Comparison of ENCODE assay signal across 1 cellular context in the genomic region with DNA sequence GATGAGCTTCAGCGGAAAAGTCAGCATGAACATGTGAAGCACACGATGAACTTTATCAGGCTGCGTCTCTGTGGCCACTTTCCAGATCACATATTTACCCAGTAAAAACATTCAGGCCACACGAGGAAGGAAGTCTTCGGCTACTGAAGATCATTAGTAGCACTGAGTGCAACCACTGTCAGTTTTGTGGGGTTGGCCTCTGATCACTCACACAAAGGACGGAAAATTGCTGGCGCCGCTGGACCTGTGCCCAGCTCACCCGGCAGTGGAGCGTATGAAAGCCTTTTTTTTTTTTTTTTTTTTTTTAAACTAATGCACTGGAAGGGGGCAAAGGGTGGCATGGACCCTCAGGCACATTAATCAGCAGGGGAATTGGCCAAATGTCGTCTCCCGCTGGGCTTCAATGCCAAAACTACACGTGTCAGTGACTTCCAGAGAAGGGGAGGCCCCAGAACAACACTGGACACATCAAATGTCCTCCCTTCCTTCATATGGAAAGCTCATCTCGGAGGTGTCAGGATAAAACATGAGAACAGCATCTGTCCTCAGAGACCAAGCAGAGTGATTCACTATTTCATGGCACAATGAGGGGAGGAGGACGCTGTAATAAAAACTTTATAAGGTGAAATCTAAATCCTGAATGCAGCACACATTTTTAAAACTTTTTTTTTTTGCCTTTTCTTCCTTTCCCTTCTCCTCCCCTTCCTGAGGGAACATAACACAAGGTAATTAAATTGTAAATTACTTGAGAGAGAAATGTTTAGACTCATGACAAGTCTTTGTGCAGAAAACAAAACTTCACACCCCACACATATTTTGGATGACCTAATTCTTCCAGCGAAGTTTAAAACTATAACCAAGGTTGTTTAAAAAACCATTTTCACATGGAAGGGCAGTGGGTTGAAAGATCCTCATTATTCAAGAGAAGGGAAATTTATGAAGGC.
TF ChIP-seq lines count a peak whose summit lies in the region.

No MANE protein-coding gene starts in this region.

TF ChIP-seq in HEK293, 187 proteins besides CTCF, POLR2A, EP300 and RAD21 (continued from another document and continues in another):
- no peak for TF ChIP-seq ZNF354C (tag by site-specific recombination; IDR thresholded peaks at IDR 0.05; ENCODE audit: borderline replicate concordance, low read depth)
- no peak for TF ChIP-seq ZNF394 (tag by site-specific recombination; IDR thresholded peaks at IDR 0.05; ENCODE audit: borderline replicate concordance)
- TF ChIP-seq ZNF202 (tag by site-specific recombination; IDR thresholded peaks at IDR 0.05; ENCODE audit: borderline replicate concordance), result no peak
- no peak for TF ChIP-seq ZBTB1 (tag by site-specific recombination; IDR thresholded peaks at IDR 0.05)
- TF ChIP-seq ZSCAN16 (tag by site-specific recombination; IDR thresholded peaks at IDR 0.05), result no peak
- TF ChIP-seq ZNF155 (tag by site-specific recombination; IDR thresholded peaks at IDR 0.05), result no peak
- TF ChIP-seq, protein P1, sequence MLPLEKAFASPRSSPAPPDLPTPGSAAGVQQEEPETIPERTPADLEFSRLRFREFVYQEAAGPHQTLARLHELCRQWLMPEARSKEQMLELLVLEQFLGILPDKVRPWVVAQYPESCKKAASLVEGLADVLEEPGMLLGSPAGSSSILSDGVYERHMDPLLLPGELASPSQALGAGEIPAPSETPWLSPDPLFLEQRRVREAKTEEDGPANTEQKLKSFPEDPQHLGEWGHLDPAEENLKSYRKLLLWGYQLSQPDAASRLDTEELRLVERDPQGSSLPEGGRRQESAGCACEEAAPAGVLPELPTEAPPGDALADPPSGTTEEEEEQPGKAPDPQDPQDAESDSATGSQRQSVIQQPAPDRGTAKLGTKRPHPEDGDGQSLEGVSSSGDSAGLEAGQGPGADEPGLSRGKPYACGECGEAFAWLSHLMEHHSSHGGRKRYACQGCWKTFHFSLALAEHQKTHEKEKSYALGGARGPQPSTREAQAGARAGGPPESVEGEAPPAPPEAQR (tag by site-specific recombination; IDR thresholded peaks at IDR 0.05), result no peak
- no peak for TF ChIP-seq ZNF560 (tag by site-specific recombination; IDR thresholded peaks at IDR 0.05; ENCODE audit: borderline replicate concordance)
- TF ChIP-seq, protein P2, sequence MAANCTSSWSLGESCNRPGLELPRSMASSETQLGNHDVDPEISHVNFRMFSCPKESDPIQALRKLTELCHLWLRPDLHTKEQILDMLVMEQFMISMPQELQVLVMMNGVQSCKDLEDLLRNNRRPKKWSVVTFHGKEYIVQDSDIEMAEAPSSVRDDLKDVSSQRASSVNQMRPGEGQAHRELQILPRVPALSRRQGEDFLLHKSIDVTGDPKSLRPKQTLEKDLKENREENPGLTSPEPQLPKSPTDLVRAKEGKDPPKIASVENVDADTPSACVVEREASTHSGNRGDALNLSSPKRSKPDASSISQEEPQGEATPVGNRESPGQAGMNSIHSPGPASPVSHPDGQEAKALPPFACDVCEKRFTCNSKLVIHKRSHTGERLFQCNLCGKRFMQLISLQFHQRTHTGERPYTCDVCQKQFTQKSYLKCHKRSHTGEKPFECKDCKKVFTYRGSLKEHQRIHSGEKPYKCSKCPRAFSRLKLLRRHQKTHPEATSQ (tag by site-specific recombination; IDR thresholded peaks at IDR 0.05), result no peak
- no peak for TF ChIP-seq ZNF10 (tag by site-specific recombination; IDR thresholded peaks at IDR 0.05)
- no peak for TF ChIP-seq KLF9 (tag by site-specific recombination; IDR thresholded peaks at IDR 0.05; ENCODE audit: low read depth)
- TF ChIP-seq, protein P3, sequence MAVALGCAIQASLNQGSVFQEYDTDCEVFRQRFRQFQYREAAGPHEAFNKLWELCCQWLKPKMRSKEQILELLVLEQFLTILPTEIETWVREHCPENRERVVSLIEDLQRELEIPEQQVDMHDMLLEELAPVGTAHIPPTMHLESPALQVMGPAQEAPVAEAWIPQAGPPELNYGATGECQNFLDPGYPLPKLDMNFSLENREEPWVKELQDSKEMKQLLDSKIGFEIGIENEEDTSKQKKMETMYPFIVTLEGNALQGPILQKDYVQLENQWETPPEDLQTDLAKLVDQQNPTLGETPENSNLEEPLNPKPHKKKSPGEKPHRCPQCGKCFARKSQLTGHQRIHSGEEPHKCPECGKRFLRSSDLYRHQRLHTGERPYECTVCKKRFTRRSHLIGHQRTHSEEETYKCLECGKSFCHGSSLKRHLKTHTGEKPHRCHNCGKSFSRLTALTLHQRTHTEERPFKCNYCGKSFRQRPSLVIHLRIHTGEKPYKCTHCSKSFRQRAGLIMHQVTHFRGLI (tag by site-specific recombination; IDR thresholded peaks at IDR 0.05), result peak; percentile 55; the same call in 1 of the 2 replicates
- TF ChIP-seq ZNF660 (tag by site-specific recombination; IDR thresholded peaks at IDR 0.05), result no peak
- no peak for TF ChIP-seq ZFP37 (tag by site-specific recombination; IDR thresholded peaks at IDR 0.05)
- no peak for TF ChIP-seq ZNF830 (tag by site-specific recombination; IDR thresholded peaks at IDR 0.05; ENCODE audit: low read depth)
- no peak for TF ChIP-seq ZNF548 (tag by site-specific recombination; IDR thresholded peaks at IDR 0.05)
- TF ChIP-seq, protein P4, sequence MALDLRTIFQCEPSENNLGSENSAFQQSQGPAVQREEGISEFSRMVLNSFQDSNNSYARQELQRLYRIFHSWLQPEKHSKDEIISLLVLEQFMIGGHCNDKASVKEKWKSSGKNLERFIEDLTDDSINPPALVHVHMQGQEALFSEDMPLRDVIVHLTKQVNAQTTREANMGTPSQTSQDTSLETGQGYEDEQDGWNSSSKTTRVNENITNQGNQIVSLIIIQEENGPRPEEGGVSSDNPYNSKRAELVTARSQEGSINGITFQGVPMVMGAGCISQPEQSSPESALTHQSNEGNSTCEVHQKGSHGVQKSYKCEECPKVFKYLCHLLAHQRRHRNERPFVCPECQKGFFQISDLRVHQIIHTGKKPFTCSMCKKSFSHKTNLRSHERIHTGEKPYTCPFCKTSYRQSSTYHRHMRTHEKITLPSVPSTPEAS (tag by site-specific recombination; IDR thresholded peaks at IDR 0.05), result no peak
- no peak; the same call in 1 of the 2 replicates for TF ChIP-seq ZBTB20 (tag by site-specific recombination; IDR thresholded peaks at IDR 0.05)
- no peak for TF ChIP-seq ZNF585B (tag by site-specific recombination; IDR thresholded peaks at IDR 0.05)
- peak; percentile 31; the same call in 1 of the 2 replicates for TF ChIP-seq ZSCAN23 (tag by site-specific recombination; IDR thresholded peaks at IDR 0.05)
- TF ChIP-seq SP7 (tag by site-specific recombination; IDR thresholded peaks at IDR 0.05), result peak; percentile 43; the same call in 1 of the 2 replicates
- TF ChIP-seq ZNF211 (tag by site-specific recombination; IDR thresholded peaks at IDR 0.05; ENCODE audit: low read depth), result no peak
- TF ChIP-seq, protein P5, sequence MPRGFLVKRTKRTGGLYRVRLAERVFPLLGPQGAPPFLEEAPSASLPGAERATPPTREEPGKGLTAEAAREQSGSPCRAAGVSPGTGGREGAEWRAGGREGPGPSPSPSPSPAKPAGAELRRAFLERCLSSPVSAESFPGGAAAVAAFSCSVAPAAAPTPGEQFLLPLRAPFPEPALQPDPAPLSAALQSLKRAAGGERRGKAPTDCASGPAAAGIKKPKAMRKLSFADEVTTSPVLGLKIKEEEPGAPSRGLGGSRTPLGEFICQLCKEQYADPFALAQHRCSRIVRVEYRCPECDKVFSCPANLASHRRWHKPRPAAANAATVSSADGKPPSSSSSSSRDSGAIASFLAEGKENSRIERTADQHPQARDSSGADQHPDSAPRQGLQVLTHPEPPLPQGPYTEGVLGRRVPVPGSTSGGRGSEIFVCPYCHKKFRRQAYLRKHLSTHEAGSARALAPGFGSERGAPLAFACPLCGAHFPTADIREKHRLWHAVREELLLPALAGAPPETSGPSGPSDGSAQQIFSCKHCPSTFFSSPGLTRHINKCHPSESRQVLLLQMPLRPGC (tag by site-specific recombination; IDR thresholded peaks at IDR 0.05), result no peak
- TF ChIP-seq MZF1 (tag by site-specific recombination; IDR thresholded peaks at IDR 0.05; ENCODE audit: borderline replicate concordance), result no peak
- TF ChIP-seq, protein P6, sequence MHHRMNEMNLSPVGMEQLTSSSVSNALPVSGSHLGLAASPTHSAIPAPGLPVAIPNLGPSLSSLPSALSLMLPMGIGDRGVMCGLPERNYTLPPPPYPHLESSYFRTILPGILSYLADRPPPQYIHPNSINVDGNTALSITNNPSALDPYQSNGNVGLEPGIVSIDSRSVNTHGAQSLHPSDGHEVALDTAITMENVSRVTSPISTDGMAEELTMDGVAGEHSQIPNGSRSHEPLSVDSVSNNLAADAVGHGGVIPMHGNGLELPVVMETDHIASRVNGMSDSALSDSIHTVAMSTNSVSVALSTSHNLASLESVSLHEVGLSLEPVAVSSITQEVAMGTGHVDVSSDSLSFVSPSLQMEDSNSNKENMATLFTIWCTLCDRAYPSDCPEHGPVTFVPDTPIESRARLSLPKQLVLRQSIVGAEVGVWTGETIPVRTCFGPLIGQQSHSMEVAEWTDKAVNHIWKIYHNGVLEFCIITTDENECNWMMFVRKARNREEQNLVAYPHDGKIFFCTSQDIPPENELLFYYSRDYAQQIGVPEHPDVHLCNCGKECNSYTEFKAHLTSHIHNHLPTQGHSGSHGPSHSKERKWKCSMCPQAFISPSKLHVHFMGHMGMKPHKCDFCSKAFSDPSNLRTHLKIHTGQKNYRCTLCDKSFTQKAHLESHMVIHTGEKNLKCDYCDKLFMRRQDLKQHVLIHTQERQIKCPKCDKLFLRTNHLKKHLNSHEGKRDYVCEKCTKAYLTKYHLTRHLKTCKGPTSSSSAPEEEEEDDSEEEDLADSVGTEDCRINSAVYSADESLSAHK (tag by site-specific recombination; IDR thresholded peaks at IDR 0.05), result no peak
- TF ChIP-seq ZNF791 (tag by site-specific recombination; IDR thresholded peaks at IDR 0.05), result no peak
- TF ChIP-seq ZNF792 (tag by site-specific recombination; IDR thresholded peaks at IDR 0.05), result no peak
- TF ChIP-seq, protein P7, sequence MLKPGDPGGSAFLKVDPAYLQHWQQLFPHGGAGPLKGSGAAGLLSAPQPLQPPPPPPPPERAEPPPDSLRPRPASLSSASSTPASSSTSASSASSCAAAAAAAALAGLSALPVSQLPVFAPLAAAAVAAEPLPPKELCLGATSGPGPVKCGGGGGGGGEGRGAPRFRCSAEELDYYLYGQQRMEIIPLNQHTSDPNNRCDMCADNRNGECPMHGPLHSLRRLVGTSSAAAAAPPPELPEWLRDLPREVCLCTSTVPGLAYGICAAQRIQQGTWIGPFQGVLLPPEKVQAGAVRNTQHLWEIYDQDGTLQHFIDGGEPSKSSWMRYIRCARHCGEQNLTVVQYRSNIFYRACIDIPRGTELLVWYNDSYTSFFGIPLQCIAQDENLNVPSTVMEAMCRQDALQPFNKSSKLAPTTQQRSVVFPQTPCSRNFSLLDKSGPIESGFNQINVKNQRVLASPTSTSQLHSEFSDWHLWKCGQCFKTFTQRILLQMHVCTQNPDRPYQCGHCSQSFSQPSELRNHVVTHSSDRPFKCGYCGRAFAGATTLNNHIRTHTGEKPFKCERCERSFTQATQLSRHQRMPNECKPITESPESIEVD (tag by site-specific recombination; IDR thresholded peaks at IDR 0.05), result peak; percentile 92
- no peak for TF ChIP-seq PRDM1 (tag by site-specific recombination; IDR thresholded peaks at IDR 0.05)
- no peak for TF ChIP-seq RBAK (tag by site-specific recombination; IDR thresholded peaks at IDR 0.05)
- TF ChIP-seq WT1 (tag by site-specific recombination; IDR thresholded peaks at IDR 0.05), result peak; percentile 87
- TF ChIP-seq ZNF391 (tag by site-specific recombination; IDR thresholded peaks at IDR 0.05; ENCODE audit: borderline replicate concordance, low read depth), result no peak
- TF ChIP-seq GLIS2 (tag by site-specific recombination; IDR thresholded peaks at IDR 0.05), result no peak
- TF ChIP-seq ZBTB17 (tag by site-specific recombination; IDR thresholded peaks at IDR 0.05), result no peak; the same call in 1 of the 2 replicates
- TF ChIP-seq ZNF221 (tag by site-specific recombination; IDR thresholded peaks at IDR 0.05; ENCODE audit: borderline replicate concordance), result no peak
- TF ChIP-seq SP2 (tag by site-specific recombination; IDR thresholded peaks at IDR 0.05), result no peak
- TF ChIP-seq ZNF549 (tag by site-specific recombination; IDR thresholded peaks at IDR 0.05), result no peak
- TF ChIP-seq ZNF596 (tag by site-specific recombination; IDR thresholded peaks at IDR 0.05), result no peak
- TF ChIP-seq, protein P8, sequence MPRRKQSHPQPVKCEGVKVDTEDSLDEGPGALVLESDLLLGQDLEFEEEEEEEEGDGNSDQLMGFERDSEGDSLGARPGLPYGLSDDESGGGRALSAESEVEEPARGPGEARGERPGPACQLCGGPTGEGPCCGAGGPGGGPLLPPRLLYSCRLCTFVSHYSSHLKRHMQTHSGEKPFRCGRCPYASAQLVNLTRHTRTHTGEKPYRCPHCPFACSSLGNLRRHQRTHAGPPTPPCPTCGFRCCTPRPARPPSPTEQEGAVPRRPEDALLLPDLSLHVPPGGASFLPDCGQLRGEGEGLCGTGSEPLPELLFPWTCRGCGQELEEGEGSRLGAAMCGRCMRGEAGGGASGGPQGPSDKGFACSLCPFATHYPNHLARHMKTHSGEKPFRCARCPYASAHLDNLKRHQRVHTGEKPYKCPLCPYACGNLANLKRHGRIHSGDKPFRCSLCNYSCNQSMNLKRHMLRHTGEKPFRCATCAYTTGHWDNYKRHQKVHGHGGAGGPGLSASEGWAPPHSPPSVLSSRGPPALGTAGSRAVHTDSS (tag by site-specific recombination; IDR thresholded peaks at IDR 0.05), result no peak
- peak; percentile 57; the same call in 1 of the 2 replicates for TF ChIP-seq ZIC2 (tag by site-specific recombination; IDR thresholded peaks at IDR 0.05)
- TF ChIP-seq ZNF677 (tag by site-specific recombination; IDR thresholded peaks at IDR 0.05), result no peak
- no peak for TF ChIP-seq ZNF473 (tag by site-specific recombination; IDR thresholded peaks at IDR 0.05)
- TF ChIP-seq, protein P9, sequence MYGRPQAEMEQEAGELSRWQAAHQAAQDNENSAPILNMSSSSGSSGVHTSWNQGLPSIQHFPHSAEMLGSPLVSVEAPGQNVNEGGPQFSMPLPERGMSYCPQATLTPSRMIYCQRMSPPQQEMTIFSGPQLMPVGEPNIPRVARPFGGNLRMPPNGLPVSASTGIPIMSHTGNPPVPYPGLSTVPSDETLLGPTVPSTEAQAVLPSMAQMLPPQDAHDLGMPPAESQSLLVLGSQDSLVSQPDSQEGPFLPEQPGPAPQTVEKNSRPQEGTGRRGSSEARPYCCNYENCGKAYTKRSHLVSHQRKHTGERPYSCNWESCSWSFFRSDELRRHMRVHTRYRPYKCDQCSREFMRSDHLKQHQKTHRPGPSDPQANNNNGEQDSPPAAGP (tag by site-specific recombination; IDR thresholded peaks at IDR 0.05), result no peak
- no peak for TF ChIP-seq ZNF521 (tag by site-specific recombination; IDR thresholded peaks at IDR 0.05)
- no peak for TF ChIP-seq ZNF19 (tag by site-specific recombination; IDR thresholded peaks at IDR 0.05; ENCODE audit: low read depth)
- TF ChIP-seq ZNF175 (tag by site-specific recombination; IDR thresholded peaks at IDR 0.05), result no peak
- TF ChIP-seq ZNF214 (tag by site-specific recombination; IDR thresholded peaks at IDR 0.05; ENCODE audit: borderline replicate concordance), result no peak
- TF ChIP-seq, protein P10, sequence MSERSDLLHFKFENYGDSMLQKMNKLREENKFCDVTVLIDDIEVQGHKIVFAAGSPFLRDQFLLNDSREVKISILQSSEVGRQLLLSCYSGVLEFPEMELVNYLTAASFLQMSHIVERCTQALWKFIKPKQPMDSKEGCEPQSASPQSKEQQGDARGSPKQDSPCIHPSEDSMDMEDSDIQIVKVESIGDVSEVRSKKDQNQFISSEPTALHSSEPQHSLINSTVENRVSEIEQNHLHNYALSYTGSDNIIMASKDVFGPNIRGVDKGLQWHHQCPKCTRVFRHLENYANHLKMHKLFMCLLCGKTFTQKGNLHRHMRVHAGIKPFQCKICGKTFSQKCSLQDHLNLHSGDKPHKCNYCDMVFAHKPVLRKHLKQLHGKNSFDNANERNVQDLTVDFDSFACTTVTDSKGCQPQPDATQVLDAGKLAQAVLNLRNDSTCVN (tag by site-specific recombination; optimal IDR thresholded peaks at IDR 0.05), result no peak
